ENCODE assay signal across 1 cellular context in genomic region chr1:77322061-77322900, GRCh38.
TF ChIP-seq lines count a peak whose summit lies in the region.

No MANE protein-coding gene starts in this region.

TF ChIP-seq in HCT116, 20 proteins besides CTCF, POLR2A, EP300 and RAD21 (continued from another document):
- TF ChIP-seq ZBTB33 (IDR thresholded peaks at IDR 0.05; ENCODE audit: extremely low read depth, insufficient replicate concordance, low read length), result no peak
- TF ChIP-seq CBX3 (IDR thresholded peaks at IDR 0.05; ENCODE audit: low read depth), result no peak
- TF ChIP-seq EZH2 (IDR thresholded peaks at IDR 0.05), result no peak
- no peak for TF ChIP-seq ELF1 (IDR thresholded peaks at IDR 0.05; ENCODE audit: borderline replicate concordance, low read depth)
- TF ChIP-seq YY1 (IDR thresholded peaks at IDR 0.05; ENCODE audit: extremely low read depth, insufficient replicate concordance, low read depth, low read length), result no peak
- TF ChIP-seq REST (IDR thresholded peaks at IDR 0.05; ENCODE audit: low read depth), result no peak
- TF ChIP-seq JUND (IDR thresholded peaks at IDR 0.05), result peak; percentile 44; the same call in 1 of the 2 replicates
- TF ChIP-seq SRF (IDR thresholded peaks at IDR 0.05; ENCODE audit: low read depth), result no peak
- TF ChIP-seq EZH2phosphoT487 (IDR thresholded peaks at IDR 0.05; ENCODE audit: borderline replicate concordance), result no peak
- TF ChIP-seq POLR2AphosphoS5 (IDR thresholded peaks at IDR 0.05; ENCODE audit: low read depth, low read length), result peak; percentile 22; the same call in 1 of the 2 replicates
